ENCODE assay signal across 9 cellular contexts in genomic region chr6:27092316-27092692, GRCh38.
DNase-seq lines count a peak whose midpoint lies in the region; ATAC-seq and TF ChIP-seq lines count a peak whose summit lies in the region.
"Had no signal": no experiment of that assay in that cellular context is flagged by ENCODE, and none has a peak within 500 bp of the region (broad histone marks: within the 10 kb centered on the region; RNA-seq: fewer than 3 reads in every experiment).

No MANE protein-coding gene starts in this region.

- no peaks in the 10 kb centered on the region for H3K27me3 ChIP-seq in Caco-2 (replicated peaks; ENCODE audit: control insufficient read depth, insufficient read depth, low read length)
- no peaks in the 10 kb centered on the region for H3K27me3 ChIP-seq in IMR-90 (ENCODE audit: control insufficient read depth, insufficient read depth, low read length)
- peaks cover 26% of the 10 kb centered on the region for H3K27me3 ChIP-seq in muscle layer of duodenum (ENCODE audit: low read depth, low read length)

- no peak overlapping the region for H4K8ac ChIP-seq in IMR-90 (ENCODE audit: low read depth in 2 of 2, low read length in 2 of 2)

- peaks cover 3% of the 10 kb centered on the region for H3K9me3 Mint-ChIP-seq in Caco-2 (ENCODE audit: unreplicated experiment)

- no peak for DNase-seq in Caco-2
- DNase-seq in IMR-90, result no peak
- no peak for DNase-seq in astrocyte of the spinal cord (ENCODE audit: low read depth, low spot score)
- no peak for DNase-seq in NCI-H146 (lab: John Stamatoyannopoulos, UW)
- DNase-seq in GF-D8 (lab: John Stamatoyannopoulos, UW), result no peak
- DNase-seq: NCI-H1105 treated with DMSO at 0.1 percent for 48 hours had no signal

- H4K5ac ChIP-seq in IMR-90 (ENCODE audit: low read depth, low read length), result no peak overlapping the region

- no peaks in the 10 kb centered on the region for H4K20me1 ChIP-seq in IMR-90 (ENCODE audit: insufficient read depth, low read length)

- ATAC-seq in IMR-90 (ENCODE audit: low read depth), result no peak
- ATAC-seq in GM18505 (IDR thresholded peaks at IDR 0.05; ENCODE audit: unreplicated experiment), result no peak
- no peak for ATAC-seq in GM18909 (IDR thresholded peaks at IDR 0.05; ENCODE audit: poor library complexity, unreplicated experiment)

- H3K18ac ChIP-seq in IMR-90 (ENCODE audit: low read depth, low read length), result no peak overlapping the region

- WGBS in IMR-90 (ENCODE audit: extremely low coverage in 2 of 2, insufficient read length in 1 of 2), 2 experiments, result 10% methylated on average over 2 of the region's 8 CpGs; no CpG with 5 or more reads in 1 of the 2 experiments

- H3K4me1 ChIP-seq in Caco-2, result no peaks in the 10 kb centered on the region
- H3K4me1 ChIP-seq in IMR-90 (ENCODE audit: control insufficient read depth, insufficient read depth, low read length), result no peaks in the 10 kb centered on the region; the same call in 1 of the 2 replicates
- H3K4me1 ChIP-seq in muscle layer of duodenum (ENCODE audit: control insufficient read depth in 1 of 2, insufficient read depth in 2 of 2, low read length in 2 of 2), result peaks cover 0 to 3% of the 10 kb centered on the region in 2 donors

- H3K36me3 Mint-ChIP-seq in Caco-2 (ENCODE audit: insufficient read depth, unreplicated experiment), result peaks cover 16% of the 10 kb centered on the region

- peak overlapping the region; percentile 83 for H2AFZ ChIP-seq in IMR-90 (replicated peaks; ENCODE audit: low read length, poor library complexity)

- H3K9me3 ChIP-seq in Caco-2 (no peaks in the 10 kb centered on the region), IMR-90 (ENCODE audit: control insufficient read depth, insufficient read depth, low read length) (no peaks in the 10 kb centered on the region), muscle layer of duodenum (ENCODE audit: control insufficient read depth in 1 of 2, low read length in 2 of 2) (peaks cover 0 to 1% of the 10 kb centered on the region in 2 donors)

- dilution Hi-C loops in IMR-90 (cut with HindIII; ENCODE audit: low sequenced_read_pairs, unreplicated experiment), result no loop called here

- H3K4me2 ChIP-seq in IMR-90 (ENCODE audit: low read depth, low read length), result peak overlapping the region; percentile 80

- in situ Hi-C loops in IMR-90 (cut with MboI; ENCODE audit: low sequenced_read_pairs), result no loop called here
- in situ Hi-C loops in astrocyte of the spinal cord (cut with HindIII; ENCODE audit: low sequenced_read_pairs), result no loop called here

- no peak overlapping the region for H2AK5ac ChIP-seq in IMR-90 (ENCODE audit: low read depth, low read length)

- H3K56ac ChIP-seq in IMR-90 (ENCODE audit: extremely low read depth, insufficient read depth, low read length), result no peak overlapping the region

- H3K27me3 Mint-ChIP-seq in Caco-2 (ENCODE audit: insufficient read depth, unreplicated experiment), result peaks cover 2% of the 10 kb centered on the region

- CTCF ChIA-PET in Caco-2 (lab: Charles Lee) (no interaction called here), IMR-90 (lab: Yijun Ruan, JAX) (interaction anchor here (0.8 kb wide), 1 partner anchor 497 kb away, joined by 3 read pairs; no protein-coding TSS in a partner anchor)

- no peak overlapping the region for H3K4ac ChIP-seq in IMR-90 (ENCODE audit: low read depth, low read length)

- TF ChIP-seq RAD21 in IMR-90 (IDR thresholded peaks at IDR 0.05; ENCODE audit: low read length), result no peak

- H3K27ac ChIP-seq in IMR-90 (ENCODE audit: insufficient read depth, low read length) (no peak overlapping the region), muscle layer of duodenum (ENCODE audit: low read length) (no peak overlapping the region)

- no peak overlapping the region for H2BK15ac ChIP-seq in IMR-90 (ENCODE audit: low read depth, low read length)

- H3K79me1 ChIP-seq in IMR-90 (ENCODE audit: low read depth in 1 of 2, low read length in 2 of 2), result no peaks in the 10 kb centered on the region

- H4K91ac ChIP-seq in IMR-90 (ENCODE audit: insufficient read depth, low read depth, low read length), result no peak overlapping the region

- no peak overlapping the region for H2BK120ac ChIP-seq in IMR-90 (ENCODE audit: low read depth, low read length)

- H3K36me3 ChIP-seq in Caco-2 (ENCODE audit: control insufficient read depth, insufficient read depth, low read length), result no peaks in the 10 kb centered on the region
- H3K36me3 ChIP-seq in IMR-90 (ENCODE audit: control insufficient read depth, insufficient read depth, low read length), result no peaks in the 10 kb centered on the region
- no peaks in the 10 kb centered on the region for H3K36me3 ChIP-seq in muscle layer of duodenum (ENCODE audit: control insufficient read depth in 1 of 2, insufficient read depth in 2 of 2, low read length in 2 of 2)

- H3K23ac ChIP-seq in IMR-90 (ENCODE audit: low read depth, low read length), result peak overlapping the region; percentile 31; the same call in 1 of the 2 replicates

- TF ChIP-seq POLR2A in IMR-90 (IDR thresholded peaks at IDR 0.05; ENCODE audit: low read depth, low read length), result no peak
- TF ChIP-seq POLR2A in GM18505 (IDR thresholded peaks at IDR 0.05; ENCODE audit: borderline replicate concordance, extremely low read depth, insufficient read depth, insufficient read length), result no peak

- H3K27ac Mint-ChIP-seq in Caco-2 (ENCODE audit: unreplicated experiment), result peak overlapping the region; percentile 83

- no peak overlapping the region for H2AK9ac ChIP-seq in IMR-90 (replicated peaks; ENCODE audit: low read depth, low read length, poor library complexity)

- intact Hi-C loops in Caco-2 (cut with micrococcal nuclease; ENCODE audit: unreplicated experiment), result no loop called here
- intact Hi-C loops in IMR-90 (cut with micrococcal nuclease), result no loop called here

- peak overlapping the region; percentile 89 for H3K4me3 Mint-ChIP-seq in Caco-2 (ENCODE audit: unreplicated experiment)

- no peaks in the 10 kb centered on the region for H3K9me1 ChIP-seq in IMR-90 (ENCODE audit: insufficient read depth, low read length)

- POLR2A ChIA-PET in Caco-2 (lab: Charles Lee), result interaction anchor here (0.9 kb wide), 1 partner anchor 775 kb away, joined by 12 read pairs; a partner anchor contains a TSS
- POLR2A ChIA-PET in IMR-90 (lab: Charles Lee; ENCODE audit: unreplicated experiment), result no interaction called here

- no TSS peak for BruUV-seq in Caco-2 (replicated peaks; lab: Mats Ljungman, UMichigan)
- no TSS peak for BruUV-seq in IMR-90 (replicated peaks; lab: Mats Ljungman, UMichigan)

- H2BK20ac ChIP-seq in IMR-90 (ENCODE audit: low read depth, low read length), result no peak overlapping the region

- H3K4me1 Mint-ChIP-seq in Caco-2 (ENCODE audit: low read depth, unreplicated experiment), result peaks cover 3% of the 10 kb centered on the region

- TF ChIP-seq CTCF in Caco-2 (IDR thresholded peaks at IDR 0.05; ENCODE audit: insufficient read depth in 1 of 2, low read depth in 1 of 2, low read length in 1 of 2, severe bottlenecking in 1 of 2, unreplicated experiment in 1 of 2) (no peak), IMR-90 (conservative IDR thresholded peaks at IDR 0.05; ENCODE audit: low read depth, low read length) (no peak), astrocyte of the spinal cord (IDR thresholded peaks at IDR 0.05; ENCODE audit: low read depth, low read length) (no peak)

- no peak overlapping the region for H2BK5ac ChIP-seq in IMR-90 (ENCODE audit: low read depth, low read length, poor library complexity, severe bottlenecking)

- peak overlapping the region; percentile 38; the same call in 1 of the 2 replicates for H3K14ac ChIP-seq in IMR-90 (replicated peaks; ENCODE audit: low read depth, low read length)

- H3K4me3 ChIP-seq in Caco-2 (ENCODE audit: low read depth, low read length) (peak overlapping the region; percentile 55), IMR-90 (ENCODE audit: insufficient read depth, low read depth, low read length) (peak overlapping the region; percentile 33), astrocyte of the spinal cord (ENCODE audit: low read depth, low read length) (peak overlapping the region; percentile 46), muscle layer of duodenum (ENCODE audit: low read depth in 1 of 2, low read length in 2 of 2) (peak overlapping the region; percentile 40 to 41)

- H3K9ac ChIP-seq in IMR-90 (ENCODE audit: low read depth, low read length), result peak overlapping the region; percentile 49

TF ChIP-seq in IMR-90, 13 proteins besides CTCF, POLR2A, EP300 and RAD21:
- TF ChIP-seq BHLHE40 (IDR thresholded peaks at IDR 0.05; ENCODE audit: low read depth, low read length) (no peak), USF2 (IDR thresholded peaks at IDR 0.05; ENCODE audit: low read depth, low read length) (no peak), CEBPB (IDR thresholded peaks at IDR 0.05; ENCODE audit: low read depth, low read length) (no peak), MAZ (IDR thresholded peaks at IDR 0.05; ENCODE audit: borderline replicate concordance, low read depth, low read length) (no peak), ELK1 (IDR thresholded peaks at IDR 0.05; ENCODE audit: borderline replicate concordance, low read depth, low read length) (no peak), RFX5 (IDR thresholded peaks at IDR 0.05; ENCODE audit: low read depth, low read length) (no peak), MAFK (IDR thresholded peaks at IDR 0.05; ENCODE audit: low read depth, low read length) (no peak), SMC3 (IDR thresholded peaks at IDR 0.05; ENCODE audit: low read depth, low read length) (no peak), NFE2L2 (IDR thresholded peaks at IDR 0.05; ENCODE audit: low read depth, low read length) (no peak), RCOR1 (IDR thresholded peaks at IDR 0.05; ENCODE audit: insufficient replicate concordance, low read length) (no peak), CHD1 (IDR thresholded peaks at IDR 0.05; ENCODE audit: low read depth, low read length) (no peak), MXI1 (IDR thresholded peaks at IDR 0.05; ENCODE audit: borderline replicate concordance, low read depth, low read length) (no peak), FOS (IDR thresholded peaks at IDR 0.05; ENCODE audit: low read depth, low read length) (no peak)
